8 cellular contexts compared by ENCODE assay signal in genomic region chr2:110732422-110733413, GRCh38. TPM values are rescaled to one million over a fixed set of nuclear protein-coding genes. Genes with fewer than 3 reads are reported as not detected.
A peak's percentile ranks its signal among the peaks of the same experiment; 100 is the strongest.
DNase-seq lines count a peak whose midpoint lies in the region; FAIRE-seq and TF ChIP-seq lines count a peak whose summit lies in the region.

Gene ACOXL (plus strand): TSS chr2:110732573. CDS start chr2:110768390, 35,817 bp downstream.

- H3K79me2 ChIP-seq in MM.1S (ENCODE audit: low read length), result peaks cover 43% of the 10 kb centered on the region

- H2AFZ ChIP-seq in MM.1S (ENCODE audit: low read length), result peak within 1 kb of the TSS; percentile 61

- no peak for FAIRE-seq in bronchial epithelial cell (lab: Jason Lieb, UNC)

- H4K20me1 ChIP-seq in MM.1S (ENCODE audit: insufficient read depth, low read length), result no peaks in the 10 kb centered on the region

- H3K27me3 ChIP-seq in MM.1S (replicated peaks; ENCODE audit: insufficient read depth, low read length), result no peaks in the 10 kb centered on the region; the same call in 1 of the 2 replicates
- H3K27me3 ChIP-seq in bronchial epithelial cell (ENCODE audit: control insufficient read depth, insufficient read depth, low read length), result peaks cover 8% of the 10 kb centered on the region
- H3K27me3 ChIP-seq in mucosa of rectum (ENCODE audit: control insufficient read depth in 2 of 2, insufficient read depth in 2 of 2, low read length in 2 of 2), result peaks cover 26 to 41% of the 10 kb centered on the region in 2 donors

- H3F3A ChIP-seq in MM.1S (ENCODE audit: insufficient read depth, low read length), result no peaks in the 10 kb centered on the region

- H3K36me3 ChIP-seq in MM.1S (replicated peaks; ENCODE audit: insufficient read depth, low read length), result no peaks in the 10 kb centered on the region
- no peaks in the 10 kb centered on the region for H3K36me3 ChIP-seq in bronchial epithelial cell (ENCODE audit: control insufficient read depth, insufficient read depth, low read length)
- no peaks in the 10 kb centered on the region for H3K36me3 ChIP-seq in mucosa of rectum (ENCODE audit: control insufficient read depth in 2 of 2, insufficient read depth in 2 of 2, low read length in 2 of 2)

- H3K9me3 ChIP-seq in MM.1S (replicated peaks; ENCODE audit: insufficient read depth, low read length), result no peaks in the 10 kb centered on the region
- H3K9me3 ChIP-seq in mucosa of rectum (ENCODE audit: control insufficient read depth in 2 of 2, low read length in 2 of 2), result no peaks in the 10 kb centered on the region

- H3K4me1 ChIP-seq in MM.1S (ENCODE audit: low read length) (0 out of 2 replicates have a peak, but pooled peaks cover 2% of the 10 kb centered on the region), mucosa of rectum (ENCODE audit: control insufficient read depth in 2 of 2, insufficient read depth in 2 of 2, low read length in 2 of 2) (peaks cover 6 to 10% of the 10 kb centered on the region in 2 donors)

- DNase-seq in COLO668 (lab: John Stamatoyannopoulos, UW; ENCODE audit: unreplicated experiment), result peak; percentile 86
- DNase-seq in MM.1S, result peak; percentile 72
- DNase-seq in bronchial epithelial cell (ENCODE audit: low read depth), result peak; percentile 17
- DNase-seq in T1000 (lab: John Stamatoyannopoulos, UW), result no peak
- no peak for DNase-seq in mesenteric fat pad (ENCODE audit: low spot score)
- DNase-seq in AG08395 (ENCODE audit: low spot score), result no peak
- DNase-seq in GM20000 (ENCODE audit: low spot score), result no peak

- H3K4me3 ChIP-seq in MM.1S (ENCODE audit: low read length) (peak within 1 kb of the TSS; percentile 72), bronchial epithelial cell (ENCODE audit: low read depth, low read length) (peak within 1 kb of the TSS; percentile 36), mucosa of rectum (ENCODE audit: low read length in 2 of 2) (peak within 1 kb of the TSS; percentile 26 to 47)

- H3K4me2 ChIP-seq in MM.1S (ENCODE audit: low read depth, low read length), result peak within 1 kb of the TSS; percentile 80

- no peak for TF ChIP-seq CTCF in MM.1S (IDR thresholded peaks at IDR 0.05; ENCODE audit: low read length)
- TF ChIP-seq CTCF in bronchial epithelial cell (IDR thresholded peaks at IDR 0.05; ENCODE audit: insufficient read depth, low read length, severe bottlenecking), result no peak
- TF ChIP-seq CTCF in GM20000 (IDR thresholded peaks at IDR 0.05; ENCODE audit: extremely low read depth, missing control alignments), result no peak

- H3K9me2 ChIP-seq in MM.1S (replicated peaks; ENCODE audit: insufficient read depth, low read length), result no peaks in the 10 kb centered on the region

- peak within 1 kb of the TSS; percentile 40; the same call in 1 of the 2 replicates for H3K27ac ChIP-seq in MM.1S (ENCODE audit: low read length)
- H3K27ac ChIP-seq in mucosa of rectum (ENCODE audit: low read depth in 2 of 2, low read length in 2 of 2), result no peak within 1 kb of the TSS

- peak within 1 kb of the TSS; percentile 65 for H3K9ac ChIP-seq in MM.1S (ENCODE audit: low read length)
- peak within 1 kb of the TSS in 1 of 2 donors; percentile 49 for H3K9ac ChIP-seq in mucosa of rectum (ENCODE audit: low read depth in 1 of 2, low read length in 2 of 2)

RNA-seq across cellular contexts. Expression of gene ACOXL, which starts in this region (rescaled TPM):
- total RNA-seq in bronchial epithelial cell, result not detected in 2 replicates
- not detected for total RNA-seq in mesenteric fat pad

Comparison
In these comparisons a context has a peak if more than half of its experiments do, and no peak if none do; other contexts are left out.
1. Peak in DNase-seq and H3K4me3 ChIP-seq in bronchial epithelial cell; RNA of the gene not detected or under 1 TPM.
2. DNase-seq: peak in COLO668 (single experiment) and MM.1S (single experiment); none in T1000 (single experiment), mesenteric fat pad (single experiment), AG08395 (single experiment) and GM20000 (single experiment).
3. Peak in every context shown above with its lines, with median percentiles within 50 percentile points of each other: H3K4me3 ChIP-seq.